ENCODE assay signal across 8 cellular contexts in the genomic region with DNA sequence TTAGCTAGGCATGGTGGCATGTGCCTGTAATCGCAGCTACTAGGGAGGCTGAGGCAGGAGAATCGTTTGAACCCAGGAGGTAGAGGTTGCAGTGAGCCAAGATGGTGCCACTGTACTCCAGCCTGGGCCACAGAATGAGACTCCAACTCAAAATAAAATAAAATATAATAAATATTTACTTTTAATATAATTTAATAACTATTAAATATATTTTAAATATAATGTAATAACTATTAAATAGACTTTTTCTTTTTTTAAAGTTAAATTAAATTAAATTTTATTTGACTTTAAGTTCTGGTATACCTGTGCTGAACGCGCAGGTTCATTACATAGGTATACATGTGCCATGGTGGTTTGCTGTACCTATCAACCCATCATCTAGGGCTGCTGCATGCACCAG. TPM values are rescaled to one million over a fixed set of nuclear protein-coding genes. Genes with fewer than 3 reads are reported as not detected.
"Had no signal": no experiment of that assay in that cellular context is flagged by ENCODE, and none has a peak within 500 bp of the region (broad histone marks: within the 10 kb centered on the region; RNA-seq: fewer than 3 reads in every experiment).

No MANE protein-coding gene starts in this region.

RNA-seq across cellular contexts. Expression of a gene that starts 1.9 kb away (rescaled TPM):
- total RNA-seq: temporal lobe, thoracic aorta had no signal

RNA-seq across cellular contexts. Expression of a gene that starts 14.5 kb away (rescaled TPM):
- total RNA-seq: subcutaneous adipose tissue, suprapubic skin, temporal lobe, thoracic aorta, tibial nerve, vagina had no signal

RNA-seq across cellular contexts. Expression of a gene that starts 29.4 kb away (rescaled TPM):
- total RNA-seq: temporal lobe had no signal

RNA-seq across cellular contexts. Expression of a gene that starts 34.6 kb away (rescaled TPM):
- total RNA-seq: suprapubic skin, temporal lobe, thoracic aorta, tibial nerve, transverse colon, vagina had no signal

RNA-seq across cellular contexts. Expression of a gene that starts 48.2 kb away (rescaled TPM):
- total RNA-seq: temporal lobe, urinary bladder, vagina had no signal
